Comparison of ENCODE assay signal across 8 cellular contexts in genomic region chr7:116672596-116673503, GRCh38. TPM values are rescaled to one million over a fixed set of nuclear protein-coding genes. Genes with fewer than 3 reads are reported as not detected.
DNase-seq lines count a peak whose midpoint lies in the region; ATAC-seq, FAIRE-seq and TF ChIP-seq lines count a peak whose summit lies in the region.

No MANE protein-coding gene starts in this region.

- 5 to 10% methylated on average over 23 to 24 of the region's 24 CpGs for WGBS in body of pancreas, 2 donors

- peak overlapping the region; percentile 31 to 82 (median 64) for H3K4me3 Mint-ChIP-seq in IgD-negative memory B cell
- peak overlapping the region; percentile 21 to 26 for H3K4me3 Mint-ChIP-seq in stimulated activated naive CD8-positive, alpha-beta T cell treated with anti-CD3 and anti-CD28 coated beads, Interleukin-15, amount 100 ng/mL, for 72 hours

- H3K9me3 ChIP-seq in body of pancreas, result no peaks in the 10 kb centered on the region
- H3K9me3 ChIP-seq in kidney (ENCODE audit: control insufficient read depth in 1 of 2, low read length in 2 of 2), result no peaks in the 10 kb centered on the region

- ATAC-seq in body of pancreas (peak; percentile 25), HG02973 (IDR thresholded peaks at IDR 0.05; ENCODE audit: unreplicated experiment) (no peak)
- ATAC-seq in stimulated activated naive CD8-positive, alpha-beta T cell treated with anti-CD3 and anti-CD28 coated beads, Interleukin-15, amount 100 ng/mL, for 72 hours, result no peak

- FAIRE-seq in kidney (lab: Jason Lieb, UNC), result no peak

- H3K9me3 Mint-ChIP-seq in IgD-negative memory B cell, result no peaks in the 10 kb centered on the region
- no peaks in the 10 kb centered on the region for H3K9me3 Mint-ChIP-seq in stimulated activated naive CD8-positive, alpha-beta T cell treated with anti-CD3 and anti-CD28 coated beads, Interleukin-15, amount 100 ng/mL, for 72 hours

- CTCF ChIA-PET in AG04449 (lab: Yijun Ruan, JAX), result interaction anchor here (0.6 to 13.9 kb wide), 13 partner anchors 8 to 259 kb away, joined by 3 to 142 read pairs (median 3); no protein-coding TSS in a partner anchor

- TF ChIP-seq POLR2A in body of pancreas (IDR thresholded peaks at IDR 0.05), result peak in 2 of 3 donors; percentile 48 to 51

- POLR2A ChIA-PET in AG04449 (lab: Yijun Ruan, JAX), result interaction anchor here (0.7 to 1.6 kb wide), 2 partner anchors 34 to 44 kb away, joined by 3 to 4 read pairs; no protein-coding TSS in a partner anchor

- H3K27me3 ChIP-seq in body of pancreas, result no peaks in the 10 kb centered on the region

- H3K36me3 ChIP-seq in body of pancreas (replicated peaks in 1 of 2; ENCODE audit: insufficient read depth in 1 of 2, low read depth in 2 of 2) (no peaks in the 10 kb centered on the region), kidney (ENCODE audit: control insufficient read depth in 1 of 2, insufficient read depth in 2 of 2, low read length in 2 of 2) (no peaks in the 10 kb centered on the region)

- DNase-seq in AG04449 (ENCODE audit: low read depth, low spot score) (no peak), body of pancreas (peak; percentile 32 to 59 (median 51)), kidney (peak; percentile 77), globus pallidus (ENCODE audit: low spot score) (no peak), NCI-H1048 (lab: John Stamatoyannopoulos, UW) (no peak)
- no peak for DNase-seq in stimulated activated naive CD8-positive, alpha-beta T cell treated with anti-CD3 and anti-CD28 coated beads, Interleukin-15, amount 100 ng/mL, for 72 hours

- H3K4me3 ChIP-seq in AG04449 (ENCODE audit: low read depth, low read length) (peak overlapping the region; percentile 89), body of pancreas (peak overlapping the region; percentile 39 to 64), kidney (ENCODE audit: low read length in 2 of 2) (peak overlapping the region; percentile 86 to 92)

- H3K36me3 Mint-ChIP-seq in IgD-negative memory B cell, result no peaks in the 10 kb centered on the region

- H3K27ac ChIP-seq in body of pancreas (peak overlapping the region; percentile 91 to 95 (median 92)), kidney (ENCODE audit: low read depth in 2 of 2, low read length in 2 of 2) (peak overlapping the region; percentile 72 to 85)

- H3K27me3 Mint-ChIP-seq in IgD-negative memory B cell, result peaks cover 49% of the 10 kb centered on the region
- H3K27me3 Mint-ChIP-seq in stimulated activated naive CD8-positive, alpha-beta T cell treated with anti-CD3 and anti-CD28 coated beads, Interleukin-15, amount 100 ng/mL, for 72 hours, result peaks cover 82% of the 10 kb centered on the region

- TF ChIP-seq CTCF in AG04449 (IDR thresholded peaks at IDR 0.05; ENCODE audit: insufficient read depth, low read length, missing control alignments) (no peak), body of pancreas (IDR thresholded peaks at IDR 0.05) (no peak), kidney (IDR thresholded peaks at IDR 0.05; ENCODE audit: borderline replicate concordance, extremely low read depth, insufficient read depth) (no peak)

- no peak overlapping the region for H3K27ac Mint-ChIP-seq in IgD-negative memory B cell
- H3K27ac Mint-ChIP-seq in stimulated activated naive CD8-positive, alpha-beta T cell treated with anti-CD3 and anti-CD28 coated beads, Interleukin-15, amount 100 ng/mL, for 72 hours, result no peak overlapping the region

- H3K4me1 ChIP-seq in body of pancreas, result peaks cover 18% of the 10 kb centered on the region
- H3K4me1 ChIP-seq in kidney (ENCODE audit: control insufficient read depth in 1 of 2, insufficient read depth in 1 of 2, low read depth in 1 of 2, low read length in 2 of 2), result peaks cover 0 to 4% of the 10 kb centered on the region in 2 donors

- H3K4me1 Mint-ChIP-seq in IgD-negative memory B cell, result peaks cover 0 to 13% (median 0%) of the 10 kb centered on the region in 3 donors
- peaks cover 6% of the 10 kb centered on the region for H3K4me1 Mint-ChIP-seq in stimulated activated naive CD8-positive, alpha-beta T cell treated with anti-CD3 and anti-CD28 coated beads, Interleukin-15, amount 100 ng/mL, for 72 hours

- intact Hi-C loops in body of pancreas (cut with DNase I) (loop anchor here (10.0 kb wide), 1 partner anchor 112 kb away; no protein-coding TSS in a partner anchor), kidney (cut with DNase I) (no loop called here)

- H3K9ac ChIP-seq in kidney (ENCODE audit: low read length in 2 of 2), result peak overlapping the region; percentile 88 to 94

RNA-seq across cellular contexts. Expression of gene MET, which starts 0.9 kb away (rescaled TPM):
- not detected for polyA plus RNA-seq in IgD-negative memory B cell
- 10 to 100 TPM; 21.3 to 23.7 TPM for total RNA-seq in body of pancreas
- 225 TPM for total RNA-seq in kidney
- polyA plus RNA-seq in kidney (ENCODE audit: insufficient read depth, low read depth, low replicate concordance), result 13.4 TPM

Comparison
In these comparisons a context has a peak if more than half of its experiments do, and no peak if none do; other contexts are left out.
1. DNase-seq: peak in body of pancreas (4 of 4) and kidney (single experiment); none in AG04449 (single experiment), stimulated activated naive CD8-positive, alpha-beta T cell treated with anti-CD3 and anti-CD28 coated beads, Interleukin-15, amount 100 ng/mL, for 72 hours (0 of 2), globus pallidus (single experiment) and NCI-H1048 (single experiment).
2. Peak in every context shown above with its lines, with median percentiles within 50 percentile points of each other: H3K4me3 ChIP-seq.